Comparison of ENCODE assay signal across 17 cellular contexts in genomic region chr5:89584339-89584956, GRCh38.
DNase-seq lines count a peak whose midpoint lies in the region; ATAC-seq and TF ChIP-seq lines count a peak whose summit lies in the region.
"Had no signal": no experiment of that assay in that cellular context is flagged by ENCODE, and none has a peak within 500 bp of the region (broad histone marks: within the 10 kb centered on the region; RNA-seq: fewer than 3 reads in every experiment).

No MANE protein-coding gene starts in this region.

- H3K9me3 ChIP-seq in MM.1S (replicated peaks; ENCODE audit: insufficient read depth, low read length) = no peaks in the 10 kb centered on the region
- H3K9me3 ChIP-seq: transverse colon had no signal

- in situ Hi-C loops in astrocyte of the spinal cord (cut with HindIII; ENCODE audit: low sequenced_read_pairs) = no loop called here

- TF ChIP-seq CTCF in astrocyte of the spinal cord (IDR thresholded peaks at IDR 0.05; ENCODE audit: low read depth, low read length) = no peak
- TF ChIP-seq CTCF in MM.1S (IDR thresholded peaks at IDR 0.05; ENCODE audit: low read length) = no peak

- no peaks in the 10 kb centered on the region for H3K9me2 ChIP-seq in MM.1S (replicated peaks; ENCODE audit: insufficient read depth, low read length)

- no peaks in the 10 kb centered on the region for H3K27me3 ChIP-seq in MM.1S (replicated peaks; ENCODE audit: insufficient read depth, low read length)
- H3K27me3 ChIP-seq: transverse colon had no signal

- H3K4me2 ChIP-seq in MM.1S (ENCODE audit: low read depth, low read length) = no peak overlapping the region

- DNase-seq in DMS53 treated with DMSO at 0.1 percent for 48 hours (lab: John Stamatoyannopoulos, UW; ENCODE audit: unreplicated experiment) (peak; percentile 24), NCI-H1417 (lab: John Stamatoyannopoulos, UW) (peak in 2 of 3 experiments; percentile 20 to 76), astrocyte of the spinal cord (ENCODE audit: low read depth, low spot score) (peak; percentile 78), non-pigmented ciliary epithelial cell (ENCODE audit: low read depth) (peak; percentile 51), left colon (no peak), MM.1S (no peak), Right ventricle myocardium inferior (ENCODE audit: missing footprints) (no peak)
- DNase-seq in activated T-helper 2 cell treated with anti-CD3 and anti-CD28 coated beads, Interferon-gamma antibody, Interleukin-2, Interleukin-4, amounts not matched to agents 10 μg/mL and 5 μg/mL and 100 μg/mL, durations not matched to agents 14 hours and 24 hours and 36 hours (ENCODE audit: low spot score) = no peak
- DNase-seq: activated CD4-positive, alpha-beta T cell treated with anti-CD3 and anti-CD28 coated beads, Interleukin-2, amount 10 ng/mL, durations not matched to agents 7 days and 5 days; activated naive CD4-positive, alpha-beta T cell treated with Interleukin-2 at 50 U/mL for 16 hours; hippocampal formation; NCI-H2029 treated with DMSO at 0.1 percent for 48 hours; transverse colon had no signal

- intact Hi-C loops in activated T-helper 2 cell treated with anti-CD3 and anti-CD28 coated beads, Interferon-gamma antibody, Interleukin-2, Interleukin-4, amounts not matched to agents 10 μg/mL and 5 μg/mL and 100 μg/mL, durations not matched to agents 14 hours and 24 hours and 36 hours (cut with micrococcal nuclease) = no loop called here
- intact Hi-C loops in left colon (cut with DNase I, micrococcal nuclease) = no loop called here
- intact Hi-C loops in Right ventricle myocardium inferior (cut with DNase I) = no loop called here

- H3K4me1 ChIP-seq in MM.1S (ENCODE audit: low read length) = peaks cover 9% of the 10 kb centered on the region; the same call in 1 of the 2 replicates
- H3K4me1 ChIP-seq: transverse colon had no signal

- no peak overlapping the region for H2AFZ ChIP-seq in MM.1S (ENCODE audit: low read length)

- H3K27me3 Mint-ChIP-seq in activated T-helper 2 cell treated with anti-CD3 and anti-CD28 coated beads, Interferon-gamma antibody, Interleukin-2, Interleukin-4, amounts not matched to agents 10 μg/mL and 5 μg/mL and 100 μg/mL, durations not matched to agents 14 hours and 24 hours and 36 hours (ENCODE audit: low read depth) = no peaks in the 10 kb centered on the region
- H3K27me3 Mint-ChIP-seq: activated CD4-positive, alpha-beta T cell treated with anti-CD3 and anti-CD28 coated beads, Interleukin-2, amount 10 ng/mL, durations not matched to agents 7 days and 5 days; IgD-negative memory B cell had no signal

- H3K27ac Mint-ChIP-seq in activated T-helper 2 cell treated with anti-CD3 and anti-CD28 coated beads, Interferon-gamma antibody, Interleukin-2, Interleukin-4, amounts not matched to agents 10 μg/mL and 5 μg/mL and 100 μg/mL, durations not matched to agents 14 hours and 24 hours and 36 hours = no peak overlapping the region
- H3K27ac Mint-ChIP-seq: activated CD4-positive, alpha-beta T cell treated with anti-CD3 and anti-CD28 coated beads, Interleukin-2, amount 10 ng/mL, durations not matched to agents 7 days and 5 days; IgD-negative memory B cell; mesothelial cell of epicardium had no signal

- no peaks in the 10 kb centered on the region for H3F3A ChIP-seq in MM.1S (ENCODE audit: insufficient read depth, low read length)

- H3K27ac ChIP-seq in MM.1S (ENCODE audit: low read length) = no peak overlapping the region
- H3K27ac ChIP-seq: coronary artery, SK-N-MC, transverse colon had no signal

- H3K4me3 ChIP-seq in astrocyte of the spinal cord (ENCODE audit: low read depth, low read length) = no peak overlapping the region
- no peak overlapping the region for H3K4me3 ChIP-seq in MM.1S (ENCODE audit: low read length)
- H3K4me3 ChIP-seq: coronary artery, SK-N-MC, transverse colon had no signal

- H3K4me1 Mint-ChIP-seq in activated T-helper 2 cell treated with anti-CD3 and anti-CD28 coated beads, Interferon-gamma antibody, Interleukin-2, Interleukin-4, amounts not matched to agents 10 μg/mL and 5 μg/mL and 100 μg/mL, durations not matched to agents 14 hours and 24 hours and 36 hours (ENCODE audit: low read depth) = no peaks in the 10 kb centered on the region
- H3K4me1 Mint-ChIP-seq: activated CD4-positive, alpha-beta T cell treated with anti-CD3 and anti-CD28 coated beads, Interleukin-2, amount 10 ng/mL, durations not matched to agents 7 days and 5 days; mesothelial cell of epicardium had no signal

- H3K9ac ChIP-seq in MM.1S (ENCODE audit: low read length) = no peak overlapping the region

- no peaks in the 10 kb centered on the region for H3K36me3 ChIP-seq in MM.1S (replicated peaks; ENCODE audit: insufficient read depth, low read length)
- H3K36me3 ChIP-seq: transverse colon had no signal

- no peaks in the 10 kb centered on the region for H3K79me2 ChIP-seq in MM.1S (ENCODE audit: low read length)

- H4K20me1 ChIP-seq in MM.1S (ENCODE audit: insufficient read depth, low read length) = no peaks in the 10 kb centered on the region

- ATAC-seq in left colon (no peak), Right ventricle myocardium inferior (no peak)

- no peak overlapping the region for H3K4me3 Mint-ChIP-seq in activated T-helper 2 cell treated with anti-CD3 and anti-CD28 coated beads, Interferon-gamma antibody, Interleukin-2, Interleukin-4, amounts not matched to agents 10 μg/mL and 5 μg/mL and 100 μg/mL, durations not matched to agents 14 hours and 24 hours and 36 hours (ENCODE audit: low read depth)
- H3K4me3 Mint-ChIP-seq: activated CD4-positive, alpha-beta T cell treated with anti-CD3 and anti-CD28 coated beads, Interleukin-2, amount 10 ng/mL, durations not matched to agents 7 days and 5 days; IgD-negative memory B cell; mesothelial cell of epicardium had no signal

- H3K9me3 Mint-ChIP-seq in activated T-helper 2 cell treated with anti-CD3 and anti-CD28 coated beads, Interferon-gamma antibody, Interleukin-2, Interleukin-4, amounts not matched to agents 10 μg/mL and 5 μg/mL and 100 μg/mL, durations not matched to agents 14 hours and 24 hours and 36 hours = no peaks in the 10 kb centered on the region

- H3K36me3 Mint-ChIP-seq in activated T-helper 2 cell treated with anti-CD3 and anti-CD28 coated beads, Interferon-gamma antibody, Interleukin-2, Interleukin-4, amounts not matched to agents 10 μg/mL and 5 μg/mL and 100 μg/mL, durations not matched to agents 14 hours and 24 hours and 36 hours (ENCODE audit: low read depth) = no peaks in the 10 kb centered on the region
- H3K36me3 Mint-ChIP-seq: mesothelial cell of epicardium had no signal

Comparison
In these comparisons a context has a peak if more than half of its experiments do, and no peak if none do; other contexts are left out.
1. DNase-seq: peak in DMS53 treated with DMSO at 0.1 percent for 48 hours (single experiment), NCI-H1417 (2 of 3), astrocyte of the spinal cord (single experiment) and non-pigmented ciliary epithelial cell (single experiment); none in activated T-helper 2 cell treated with anti-CD3 and anti-CD28 coated beads, Interferon-gamma antibody, Interleukin-2, Interleukin-4, amounts not matched to agents 10 μg/mL and 5 μg/mL and 100 μg/mL, durations not matched to agents 14 hours and 24 hours and 36 hours (single experiment), left colon (0 of 2), MM.1S (single experiment) and Right ventricle myocardium inferior (single experiment).